In genomic region chr16:57809843-57810196, GRCh38 we compare ENCODE assay signal across 8 cellular contexts. TPM values are rescaled to one million over a fixed set of nuclear protein-coding genes. Genes with fewer than 3 reads are reported as not detected.
DNase-seq lines count a peak whose midpoint lies in the region; FAIRE-seq and TF ChIP-seq lines count a peak whose summit lies in the region.

No MANE protein-coding gene starts in this region.

- H3K79me2 ChIP-seq in Loucy (ENCODE audit: insufficient read depth, low read length): no peaks in the 10 kb centered on the region

- no peaks in the 10 kb centered on the region for H3K9me3 Mint-ChIP-seq in activated T-cell treated with anti-CD3 and anti-CD28 coated beads, Interleukin-2, amount 50 U/mL, for 24 hours

- H3K27ac Mint-ChIP-seq in activated T-cell treated with anti-CD3 and anti-CD28 coated beads, Interleukin-2, amount 50 U/mL, for 24 hours: peak overlapping the region; percentile 34

- no peaks in the 10 kb centered on the region for H3K36me3 Mint-ChIP-seq in activated T-cell treated with anti-CD3 and anti-CD28 coated beads, Interleukin-2, amount 50 U/mL, for 24 hours (ENCODE audit: low read depth)

- no peak for TF ChIP-seq POLR2A in esophagus squamous epithelium (IDR thresholded peaks at IDR 0.05)
- TF ChIP-seq POLR2A in GM12892 (IDR thresholded peaks at IDR 0.05; ENCODE audit: low read depth, low read length): no peak

- H3K4me1 Mint-ChIP-seq in activated T-cell treated with anti-CD3 and anti-CD28 coated beads, Interleukin-2, amount 50 U/mL, for 24 hours (ENCODE audit: low read depth): peaks cover 30% of the 10 kb centered on the region

- FAIRE-seq in GM12892 (lab: Jason Lieb, UNC): no peak

- no peak for DNase-seq in activated T-cell treated with anti-CD3 and anti-CD28 coated beads, Interleukin-2, amount 50 U/mL, for 24 hours
- DNase-seq in activated T-cell treated with anti-CD3 and anti-CD28 coated beads, Interleukin-2, amount 50 U/mL, for 48 hours: no peak
- DNase-seq in esophagus squamous epithelium (lab: John Stamatoyannopoulos, UW) (no peak), GM12892 (ENCODE audit: insufficient read length) (no peak), nucleus accumbens (lab: John Stamatoyannopoulos, UW) (no peak)
- DNase-seq in central memory CD4-positive, alpha-beta T cell: no peak

- peaks cover 30% of the 10 kb centered on the region for H3K27me3 Mint-ChIP-seq in activated T-cell treated with anti-CD3 and anti-CD28 coated beads, Interleukin-2, amount 50 U/mL, for 24 hours

- no peaks in the 10 kb centered on the region for H3K27me3 ChIP-seq in Loucy (ENCODE audit: insufficient read depth, low read length, poor library complexity, severe bottlenecking)
- H3K27me3 ChIP-seq in esophagus squamous epithelium: no peaks in the 10 kb centered on the region
- no peaks in the 10 kb centered on the region for H3K27me3 ChIP-seq in subcutaneous abdominal adipose tissue (ENCODE audit: control insufficient read depth in 5 of 5, insufficient read depth in 4 of 5, low read length in 5 of 5)

- no peaks in the 10 kb centered on the region for H4K20me1 ChIP-seq in Loucy (ENCODE audit: insufficient read depth, low read length, poor library complexity, severe bottlenecking)

- H3K9ac ChIP-seq in Loucy (ENCODE audit: low read depth, low read length, poor library complexity, severe bottlenecking) (peak overlapping the region; percentile 51), subcutaneous abdominal adipose tissue (ENCODE audit: low read length in 5 of 5) (peak overlapping the region in 3 of 5 donors; percentile 39 to 56 (median 39))

- TF ChIP-seq CTCF in Loucy (conservative IDR thresholded peaks at IDR 0.05; ENCODE audit: low read length): no peak
- TF ChIP-seq CTCF in esophagus squamous epithelium (IDR thresholded peaks at IDR 0.05): no peak

- no peaks in the 10 kb centered on the region for H3K9me2 ChIP-seq in Loucy (replicated peaks; ENCODE audit: low read depth, low read length)

- H3K4me3 Mint-ChIP-seq in activated T-cell treated with anti-CD3 and anti-CD28 coated beads, Interleukin-2, amount 50 U/mL, for 24 hours: no peak overlapping the region

- WGBS in esophagus squamous epithelium, 2 donors: 54 to 75% methylated on average over 3 to 5 of the region's 7 CpGs

- peak overlapping the region; percentile 73 for H3K4me2 ChIP-seq in Loucy (ENCODE audit: low read depth, low read length, poor library complexity, severe bottlenecking)

- H3K36me3 ChIP-seq in Loucy (ENCODE audit: insufficient read depth, low read length): no peaks in the 10 kb centered on the region
- no peaks in the 10 kb centered on the region for H3K36me3 ChIP-seq in esophagus squamous epithelium
- H3K36me3 ChIP-seq in subcutaneous abdominal adipose tissue (ENCODE audit: control insufficient read depth in 5 of 5, insufficient read depth in 5 of 5, low read length in 5 of 5): no peaks in the 10 kb centered on the region

- H2AFZ ChIP-seq in Loucy (ENCODE audit: low read length): no peak overlapping the region

- intact Hi-C loops in esophagus squamous epithelium (cut with DNase I): no loop called here

- H3F3A ChIP-seq in Loucy (ENCODE audit: low read depth): no peaks in the 10 kb centered on the region; the same call in 1 of the 2 replicates

- peak overlapping the region; percentile 71 to 86 (median 84) for H3K27ac ChIP-seq in esophagus squamous epithelium
- peak overlapping the region; percentile 81 for H3K27ac ChIP-seq in subcutaneous abdominal adipose tissue (ENCODE audit: low read depth, low read length)

- H3K4me3 ChIP-seq in Loucy (ENCODE audit: low read length, poor library complexity, severe bottlenecking): peak overlapping the region; percentile 50
- no peak overlapping the region for H3K4me3 ChIP-seq in esophagus squamous epithelium
- peak overlapping the region in 2 of 5 donors; percentile 14 to 27 for H3K4me3 ChIP-seq in subcutaneous abdominal adipose tissue (ENCODE audit: low read depth in 1 of 5, low read length in 5 of 5)

- H3K4me1 ChIP-seq in Loucy (ENCODE audit: insufficient read depth, low read length, poor library complexity, severe bottlenecking) (peaks cover 42% of the 10 kb centered on the region), esophagus squamous epithelium (peaks cover 24 to 69% (median 34%) of the 10 kb centered on the region in 3 donors), subcutaneous abdominal adipose tissue (ENCODE audit: control insufficient read depth in 5 of 5, insufficient read depth in 5 of 5, low read length in 5 of 5) (peaks cover 11 to 29% (median 25%) of the 10 kb centered on the region in 5 donors)

- H3K9me3 ChIP-seq in Loucy (ENCODE audit: insufficient read depth, low read depth, low read length) (no peaks in the 10 kb centered on the region), esophagus squamous epithelium (no peaks in the 10 kb centered on the region), subcutaneous abdominal adipose tissue (ENCODE audit: control insufficient read depth in 5 of 5, low read length in 5 of 5) (no peaks in the 10 kb centered on the region)

RNA-seq across cellular contexts. Expression of gene KIFC3, which starts 7.5 kb away (rescaled TPM):
- total RNA-seq in esophagus squamous epithelium: 10 to 100 TPM; 14.8 to 72.4 (median 43.5) TPM
- 0.38 TPM for polyA plus RNA-seq in GM12892 (2012; ENCODE audit: missing spikeins)
